Comparison of ENCODE assay signal across 1 cellular context in the genomic region with DNA sequence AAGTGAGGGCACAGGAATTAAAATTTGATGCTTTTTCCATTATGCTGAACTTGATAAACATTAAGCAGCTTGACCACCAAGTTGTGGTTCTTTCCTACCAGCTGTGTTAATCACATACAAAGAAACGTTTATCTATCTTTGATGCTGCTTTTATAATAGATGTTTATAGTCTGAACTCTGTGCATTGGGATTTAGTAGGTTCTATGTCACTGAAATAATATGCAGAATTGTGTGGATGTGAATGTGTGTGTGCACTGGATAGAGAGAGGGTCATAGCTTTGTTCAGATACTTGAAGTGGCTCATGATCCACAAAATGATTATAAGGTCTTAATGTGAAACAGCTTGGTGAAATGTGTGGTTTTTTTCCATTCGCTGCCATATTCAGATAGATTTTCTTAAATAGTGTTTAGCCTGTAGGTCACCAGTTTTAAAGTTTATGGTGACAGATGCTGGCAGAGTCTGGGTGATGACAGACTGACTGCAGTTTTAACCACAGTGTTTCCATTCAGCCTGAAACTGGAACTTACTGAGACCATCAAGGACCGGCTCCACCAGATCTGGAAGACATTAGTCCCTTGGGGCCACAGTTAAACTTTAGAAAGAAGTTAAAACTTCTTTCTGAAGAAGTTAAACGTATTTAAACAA.
TF ChIP-seq lines count a peak whose summit lies in the region.

No MANE protein-coding gene starts in this region.

TF ChIP-seq in GM12878, 131 proteins besides CTCF, POLR2A, EP300 and RAD21 (continues in another document):
- TF ChIP-seq POLR2AphosphoS5 (IDR thresholded peaks at IDR 0.05; ENCODE audit: low read length): no peak
- no peak for TF ChIP-seq DPF2 (IDR thresholded peaks at IDR 0.05)
- peak; percentile 19; the same call in 1 of the 2 replicates for TF ChIP-seq RAD51 (IDR thresholded peaks at IDR 0.05)
- no peak for TF ChIP-seq CHD2 (IDR thresholded peaks at IDR 0.05; ENCODE audit: borderline replicate concordance, low read depth, low read length)
- no peak for TF ChIP-seq NR2C2 (IDR thresholded peaks at IDR 0.05; ENCODE audit: borderline replicate concordance, control insufficient read depth, insufficient read length, low read depth)
- 0 out of 2 replicates have a peak, but pooled peaks have one; percentile 8 for TF ChIP-seq MTA2 (IDR thresholded peaks at IDR 0.05; ENCODE audit: low read depth)
- TF ChIP-seq PKNOX1 (IDR thresholded peaks at IDR 0.05): peak; percentile 58; the same call in 1 of the 2 replicates
- TF ChIP-seq CHD1 (IDR thresholded peaks at IDR 0.05; ENCODE audit: low read depth, low read length): no peak
- no peak for TF ChIP-seq NR2F1 (conservative IDR thresholded peaks at IDR 0.05)
- no peak for TF ChIP-seq TARDBP (IDR thresholded peaks at IDR 0.05; ENCODE audit: borderline replicate concordance)
- TF ChIP-seq ETV6 (conservative IDR thresholded peaks at IDR 0.05 in 1 of 2, IDR thresholded peaks at IDR 0.05 in 1 of 2; ENCODE audit: borderline replicate concordance in 1 of 2, low read depth in 1 of 2): no peak
- peak in 1 of 2 experiments; percentile 26; a peak in 1 of 4 replicates for TF ChIP-seq IKZF2 (IDR thresholded peaks at IDR 0.05)
- TF ChIP-seq, protein P1, sequence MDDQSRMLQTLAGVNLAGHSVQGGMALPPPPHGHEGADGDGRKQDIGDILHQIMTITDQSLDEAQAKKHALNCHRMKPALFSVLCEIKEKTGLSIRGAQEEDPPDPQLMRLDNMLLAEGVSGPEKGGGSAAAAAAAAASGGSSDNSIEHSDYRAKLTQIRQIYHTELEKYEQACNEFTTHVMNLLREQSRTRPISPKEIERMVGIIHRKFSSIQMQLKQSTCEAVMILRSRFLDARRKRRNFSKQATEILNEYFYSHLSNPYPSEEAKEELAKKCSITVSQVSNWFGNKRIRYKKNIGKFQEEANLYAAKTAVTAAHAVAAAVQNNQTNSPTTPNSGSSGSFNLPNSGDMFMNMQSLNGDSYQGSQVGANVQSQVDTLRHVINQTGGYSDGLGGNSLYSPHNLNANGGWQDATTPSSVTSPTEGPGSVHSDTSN (IDR thresholded peaks at IDR 0.05; ENCODE audit: insufficient replicate concordance, low read depth, low read length): no peak
- TF ChIP-seq, protein P2, sequence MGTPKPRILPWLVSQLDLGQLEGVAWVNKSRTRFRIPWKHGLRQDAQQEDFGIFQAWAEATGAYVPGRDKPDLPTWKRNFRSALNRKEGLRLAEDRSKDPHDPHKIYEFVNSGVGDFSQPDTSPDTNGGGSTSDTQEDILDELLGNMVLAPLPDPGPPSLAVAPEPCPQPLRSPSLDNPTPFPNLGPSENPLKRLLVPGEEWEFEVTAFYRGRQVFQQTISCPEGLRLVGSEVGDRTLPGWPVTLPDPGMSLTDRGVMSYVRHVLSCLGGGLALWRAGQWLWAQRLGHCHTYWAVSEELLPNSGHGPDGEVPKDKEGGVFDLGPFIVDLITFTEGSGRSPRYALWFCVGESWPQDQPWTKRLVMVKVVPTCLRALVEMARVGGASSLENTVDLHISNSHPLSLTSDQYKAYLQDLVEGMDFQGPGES (IDR thresholded peaks at IDR 0.05): no peak
- TF ChIP-seq, protein P3, sequence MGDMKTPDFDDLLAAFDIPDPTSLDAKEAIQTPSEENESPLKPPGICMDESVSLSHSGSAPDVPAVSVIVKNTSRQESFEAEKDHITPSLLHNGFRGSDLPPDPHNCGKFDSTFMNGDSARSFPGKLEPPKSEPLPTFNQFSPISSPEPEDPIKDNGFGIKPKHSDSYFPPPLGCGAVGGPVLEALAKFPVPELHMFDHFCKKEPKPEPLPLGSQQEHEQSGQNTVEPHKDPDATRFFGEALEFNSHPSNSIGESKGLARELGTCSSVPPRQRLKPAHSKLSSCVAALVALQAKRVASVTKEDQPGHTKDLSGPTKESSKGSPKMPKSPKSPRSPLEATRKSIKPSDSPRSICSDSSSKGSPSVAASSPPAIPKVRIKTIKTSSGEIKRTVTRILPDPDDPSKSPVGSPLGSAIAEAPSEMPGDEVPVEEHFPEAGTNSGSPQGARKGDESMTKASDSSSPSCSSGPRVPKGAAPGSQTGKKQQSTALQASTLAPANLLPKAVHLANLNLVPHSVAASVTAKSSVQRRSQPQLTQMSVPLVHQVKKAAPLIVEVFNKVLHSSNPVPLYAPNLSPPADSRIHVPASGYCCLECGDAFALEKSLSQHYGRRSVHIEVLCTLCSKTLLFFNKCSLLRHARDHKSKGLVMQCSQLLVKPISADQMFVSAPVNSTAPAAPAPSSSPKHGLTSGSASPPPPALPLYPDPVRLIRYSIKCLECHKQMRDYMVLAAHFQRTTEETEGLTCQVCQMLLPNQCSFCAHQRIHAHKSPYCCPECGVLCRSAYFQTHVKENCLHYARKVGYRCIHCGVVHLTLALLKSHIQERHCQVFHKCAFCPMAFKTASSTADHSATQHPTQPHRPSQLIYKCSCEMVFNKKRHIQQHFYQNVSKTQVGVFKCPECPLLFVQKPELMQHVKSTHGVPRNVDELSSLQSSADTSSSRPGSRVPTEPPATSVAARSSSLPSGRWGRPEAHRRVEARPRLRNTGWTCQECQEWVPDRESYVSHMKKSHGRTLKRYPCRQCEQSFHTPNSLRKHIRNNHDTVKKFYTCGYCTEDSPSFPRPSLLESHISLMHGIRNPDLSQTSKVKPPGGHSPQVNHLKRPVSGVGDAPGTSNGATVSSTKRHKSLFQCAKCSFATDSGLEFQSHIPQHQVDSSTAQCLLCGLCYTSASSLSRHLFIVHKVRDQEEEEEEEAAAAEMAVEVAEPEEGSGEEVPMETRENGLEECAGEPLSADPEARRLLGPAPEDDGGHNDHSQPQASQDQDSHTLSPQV (IDR thresholded peaks at IDR 0.05): no peak
- no peak for TF ChIP-seq NBN (IDR thresholded peaks at IDR 0.05)
- TF ChIP-seq YY1 (IDR thresholded peaks at IDR 0.05; ENCODE audit: low read depth, low read length): no peak
- no peak for TF ChIP-seq ZNF622 (IDR thresholded peaks at IDR 0.05)
- TF ChIP-seq, protein P4, sequence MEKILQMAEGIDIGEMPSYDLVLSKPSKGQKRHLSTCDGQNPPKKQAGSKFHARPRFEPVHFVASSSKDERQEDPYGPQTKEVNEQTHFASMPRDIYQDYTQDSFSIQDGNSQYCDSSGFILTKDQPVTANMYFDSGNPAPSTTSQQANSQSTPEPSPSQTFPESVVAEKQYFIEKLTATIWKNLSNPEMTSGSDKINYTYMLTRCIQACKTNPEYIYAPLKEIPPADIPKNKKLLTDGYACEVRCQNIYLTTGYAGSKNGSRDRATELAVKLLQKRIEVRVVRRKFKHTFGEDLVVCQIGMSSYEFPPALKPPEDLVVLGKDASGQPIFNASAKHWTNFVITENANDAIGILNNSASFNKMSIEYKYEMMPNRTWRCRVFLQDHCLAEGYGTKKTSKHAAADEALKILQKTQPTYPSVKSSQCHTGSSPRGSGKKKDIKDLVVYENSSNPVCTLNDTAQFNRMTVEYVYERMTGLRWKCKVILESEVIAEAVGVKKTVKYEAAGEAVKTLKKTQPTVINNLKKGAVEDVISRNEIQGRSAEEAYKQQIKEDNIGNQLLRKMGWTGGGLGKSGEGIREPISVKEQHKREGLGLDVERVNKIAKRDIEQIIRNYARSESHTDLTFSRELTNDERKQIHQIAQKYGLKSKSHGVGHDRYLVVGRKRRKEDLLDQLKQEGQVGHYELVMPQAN (conservative IDR thresholded peaks at IDR 0.05): no peak
- peak; percentile 88 for TF ChIP-seq MEF2B (IDR thresholded peaks at IDR 0.05; ENCODE audit: partially characterized antibody, poor library complexity, severe bottlenecking)
- no peak for TF ChIP-seq SKIL (IDR thresholded peaks at IDR 0.05; ENCODE audit: low read depth, poor library complexity, severe bottlenecking)
- TF ChIP-seq PML (IDR thresholded peaks at IDR 0.05; ENCODE audit: low read length): no peak
- no peak for TF ChIP-seq ZNF687 (IDR thresholded peaks at IDR 0.05)
- TF ChIP-seq RUNX3 (IDR thresholded peaks at IDR 0.05; ENCODE audit: low read length): peak; percentile 84
- TF ChIP-seq, protein P5, sequence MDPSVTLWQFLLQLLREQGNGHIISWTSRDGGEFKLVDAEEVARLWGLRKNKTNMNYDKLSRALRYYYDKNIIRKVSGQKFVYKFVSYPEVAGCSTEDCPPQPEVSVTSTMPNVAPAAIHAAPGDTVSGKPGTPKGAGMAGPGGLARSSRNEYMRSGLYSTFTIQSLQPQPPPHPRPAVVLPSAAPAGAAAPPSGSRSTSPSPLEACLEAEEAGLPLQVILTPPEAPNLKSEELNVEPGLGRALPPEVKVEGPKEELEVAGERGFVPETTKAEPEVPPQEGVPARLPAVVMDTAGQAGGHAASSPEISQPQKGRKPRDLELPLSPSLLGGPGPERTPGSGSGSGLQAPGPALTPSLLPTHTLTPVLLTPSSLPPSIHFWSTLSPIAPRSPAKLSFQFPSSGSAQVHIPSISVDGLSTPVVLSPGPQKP (IDR thresholded peaks at IDR 0.05; ENCODE audit: low read depth, low read length): no peak
- TF ChIP-seq ASH2L (IDR thresholded peaks at IDR 0.05; ENCODE audit: borderline replicate concordance, low read depth): no peak
- TF ChIP-seq SREBF1 (IDR thresholded peaks at IDR 0.05; ENCODE audit: low read length): no peak
- TF ChIP-seq MEF2A (IDR thresholded peaks at IDR 0.05; ENCODE audit: insufficient read depth, low read depth, low read length): no peak
- TF ChIP-seq, protein P6, sequence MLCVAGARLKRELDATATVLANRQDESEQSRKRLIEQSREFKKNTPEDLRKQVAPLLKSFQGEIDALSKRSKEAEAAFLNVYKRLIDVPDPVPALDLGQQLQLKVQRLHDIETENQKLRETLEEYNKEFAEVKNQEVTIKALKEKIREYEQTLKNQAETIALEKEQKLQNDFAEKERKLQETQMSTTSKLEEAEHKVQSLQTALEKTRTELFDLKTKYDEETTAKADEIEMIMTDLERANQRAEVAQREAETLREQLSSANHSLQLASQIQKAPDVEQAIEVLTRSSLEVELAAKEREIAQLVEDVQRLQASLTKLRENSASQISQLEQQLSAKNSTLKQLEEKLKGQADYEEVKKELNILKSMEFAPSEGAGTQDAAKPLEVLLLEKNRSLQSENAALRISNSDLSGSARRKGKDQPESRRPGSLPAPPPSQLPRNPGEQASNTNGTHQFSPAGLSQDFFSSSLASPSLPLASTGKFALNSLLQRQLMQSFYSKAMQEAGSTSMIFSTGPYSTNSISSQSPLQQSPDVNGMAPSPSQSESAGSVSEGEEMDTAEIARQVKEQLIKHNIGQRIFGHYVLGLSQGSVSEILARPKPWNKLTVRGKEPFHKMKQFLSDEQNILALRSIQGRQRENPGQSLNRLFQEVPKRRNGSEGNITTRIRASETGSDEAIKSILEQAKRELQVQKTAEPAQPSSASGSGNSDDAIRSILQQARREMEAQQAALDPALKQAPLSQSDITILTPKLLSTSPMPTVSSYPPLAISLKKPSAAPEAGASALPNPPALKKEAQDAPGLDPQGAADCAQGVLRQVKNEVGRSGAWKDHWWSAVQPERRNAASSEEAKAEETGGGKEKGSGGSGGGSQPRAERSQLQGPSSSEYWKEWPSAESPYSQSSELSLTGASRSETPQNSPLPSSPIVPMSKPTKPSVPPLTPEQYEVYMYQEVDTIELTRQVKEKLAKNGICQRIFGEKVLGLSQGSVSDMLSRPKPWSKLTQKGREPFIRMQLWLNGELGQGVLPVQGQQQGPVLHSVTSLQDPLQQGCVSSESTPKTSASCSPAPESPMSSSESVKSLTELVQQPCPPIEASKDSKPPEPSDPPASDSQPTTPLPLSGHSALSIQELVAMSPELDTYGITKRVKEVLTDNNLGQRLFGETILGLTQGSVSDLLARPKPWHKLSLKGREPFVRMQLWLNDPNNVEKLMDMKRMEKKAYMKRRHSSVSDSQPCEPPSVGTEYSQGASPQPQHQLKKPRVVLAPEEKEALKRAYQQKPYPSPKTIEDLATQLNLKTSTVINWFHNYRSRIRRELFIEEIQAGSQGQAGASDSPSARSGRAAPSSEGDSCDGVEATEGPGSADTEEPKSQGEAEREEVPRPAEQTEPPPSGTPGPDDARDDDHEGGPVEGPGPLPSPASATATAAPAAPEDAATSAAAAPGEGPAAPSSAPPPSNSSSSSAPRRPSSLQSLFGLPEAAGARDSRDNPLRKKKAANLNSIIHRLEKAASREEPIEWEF (IDR thresholded peaks at IDR 0.05; ENCODE audit: insufficient replicate concordance, low read depth, low read length): no peak
